Comparison of ENCODE assay signal across 8 cellular contexts in the genomic region with DNA sequence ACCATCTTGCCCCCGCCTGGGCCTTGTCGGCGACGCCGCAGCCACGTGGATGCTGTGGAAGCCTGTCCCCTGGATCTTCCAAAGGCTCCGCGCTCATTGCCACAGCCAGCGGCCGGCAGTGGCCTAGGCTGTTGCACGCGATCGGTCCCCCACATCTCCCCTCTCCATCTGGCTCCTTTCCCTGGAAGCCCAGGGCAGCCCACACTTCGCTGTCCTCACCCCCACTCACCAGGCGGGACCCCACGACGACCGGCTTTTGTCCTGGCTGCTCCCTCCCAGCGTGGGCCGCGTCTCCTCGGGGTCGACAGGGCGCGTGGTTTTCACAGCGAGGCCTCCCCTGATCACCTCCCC. TPM values are rescaled to one million over a fixed set of nuclear protein-coding genes. Genes with fewer than 3 reads are reported as not detected.
DNase-seq lines count a peak whose midpoint lies in the region; ATAC-seq, FAIRE-seq and TF ChIP-seq lines count a peak whose summit lies in the region.

No MANE protein-coding gene starts in this region.

- H3K4ac ChIP-seq in IMR-90 (ENCODE audit: low read depth, low read length): peak overlapping the region; percentile 98

- H3K9me1 ChIP-seq in IMR-90 (ENCODE audit: insufficient read depth, low read length): peaks cover 4% of the 10 kb centered on the region; the same call in 1 of the 2 replicates

- TF ChIP-seq CTCF in A549 (IDR thresholded peaks at IDR 0.05) (no peak), IMR-90 (conservative IDR thresholded peaks at IDR 0.05; ENCODE audit: low read depth, low read length) (no peak), cardiac fibroblast (IDR thresholded peaks at IDR 0.05; ENCODE audit: low read depth, low read length) (no peak)

- no TSS peak for BruUV-seq in IMR-90 (replicated peaks; lab: Mats Ljungman, UMichigan)

- H3K9ac ChIP-seq in IMR-90 (ENCODE audit: low read depth, low read length) (peak overlapping the region; percentile 84), mucosa of stomach (ENCODE audit: low read length) (peak overlapping the region; percentile 66)

- peak overlapping the region; percentile 97 for H3K23ac ChIP-seq in IMR-90 (ENCODE audit: low read depth, low read length)

- H2BK20ac ChIP-seq in IMR-90 (ENCODE audit: low read depth, low read length): no peak overlapping the region

- H3K79me1 ChIP-seq in IMR-90 (ENCODE audit: low read depth in 1 of 2, low read length in 2 of 2): peaks cover 13 to 26% of the 10 kb centered on the region in 2 experiments

- no peaks in the 10 kb centered on the region; the same call in 1 of the 2 replicates for H4K20me1 ChIP-seq in IMR-90 (ENCODE audit: insufficient read depth, low read length)

- H4K5ac ChIP-seq in IMR-90 (ENCODE audit: low read depth, low read length): peak overlapping the region; percentile 76

- no peak overlapping the region for H3K18ac ChIP-seq in IMR-90 (ENCODE audit: low read depth, low read length)

- H3K27me3 ChIP-seq in IMR-90 (ENCODE audit: control insufficient read depth, insufficient read depth, low read length): no peaks in the 10 kb centered on the region
- H3K27me3 ChIP-seq in mucosa of stomach (ENCODE audit: control insufficient read depth, insufficient read depth, low read length): no peaks in the 10 kb centered on the region

- H4K91ac ChIP-seq in IMR-90 (ENCODE audit: insufficient read depth, low read depth, low read length): peak overlapping the region; percentile 66

- CTCF ChIA-PET in A549 (lab: Yijun Ruan, JAX) (interaction anchor here (1.4 kb wide), 1 partner anchor 72 kb away, joined by 4 read pairs; the partner anchor contains the start of gene ERCC5), IMR-90 (lab: Yijun Ruan, JAX) (no interaction called here)

- H3K4me2 ChIP-seq in A549: peak overlapping the region; percentile 92
- H3K4me2 ChIP-seq in IMR-90 (ENCODE audit: low read depth, low read length): peak overlapping the region; percentile 72

- in situ Hi-C loops in IMR-90 (cut with MboI; ENCODE audit: low sequenced_read_pairs): no loop called here

- TF ChIP-seq EP300 in A549 (IDR thresholded peaks at IDR 0.05): no peak

- peak overlapping the region; percentile 41 for H2AK5ac ChIP-seq in IMR-90 (ENCODE audit: low read depth, low read length)

- intact Hi-C loops in IMR-90 (cut with micrococcal nuclease): loop anchor here (5.0 kb wide), 2 partner anchors 67 to 122 kb away; no protein-coding TSS in a partner anchor

- 0 out of 2 replicates have a peak overlapping the region, but pooled peaks have one; percentile 1 for H2BK120ac ChIP-seq in IMR-90 (ENCODE audit: low read depth, low read length)

- WGBS in A549 (ENCODE audit: missing lambda C conversion rate): 98% methylated on average over 26 of the region's 26 CpGs
- WGBS in IMR-90 (ENCODE audit: extremely low coverage in 2 of 2, insufficient read length in 1 of 2), 2 experiments: 85% methylated on average over 17 of the region's 26 CpGs; no CpG with 5 or more reads in 1 of the 2 experiments

- dilution Hi-C loops in IMR-90 (cut with HindIII; ENCODE audit: low sequenced_read_pairs, unreplicated experiment): no loop called here

- H3K56ac ChIP-seq in IMR-90 (ENCODE audit: extremely low read depth, insufficient read depth, low read length): no peak overlapping the region

- POLR2A ChIA-PET in A549 (lab: Yijun Ruan, JAX) (interaction anchor here (1.3 to 2.1 kb wide), 5 partner anchors 24 to 177 kb away, joined by 5 to 12 read pairs (median 7); partner anchors contain the start of genes ERCC5 and TPP2), IMR-90 (lab: Charles Lee; ENCODE audit: unreplicated experiment) (interaction anchor here (0.6 kb wide), 1 partner anchor 42 kb away, joined by 8 read pairs; no protein-coding TSS in a partner anchor)

- peak; percentile 1 to 4; a peak in 1 of 6 replicates for ATAC-seq in A549
- ATAC-seq in IMR-90 (ENCODE audit: low read depth): no peak
- ATAC-seq in HG03097 (IDR thresholded peaks at IDR 0.05; ENCODE audit: low FRiP score, unreplicated experiment): no peak

- no peak overlapping the region for H2BK5ac ChIP-seq in IMR-90 (ENCODE audit: low read depth, low read length, poor library complexity, severe bottlenecking)

- H3K9me3 ChIP-seq in A549 (no peaks in the 10 kb centered on the region), IMR-90 (ENCODE audit: control insufficient read depth, insufficient read depth, low read length) (no peaks in the 10 kb centered on the region), mucosa of stomach (ENCODE audit: control insufficient read depth, low read length) (no peaks in the 10 kb centered on the region)

- no peak overlapping the region for H2BK15ac ChIP-seq in IMR-90 (ENCODE audit: low read depth, low read length)

- 0 out of 3 replicates have a peak, but pooled peaks cover 4% of the 10 kb centered on the region for H3K4me1 ChIP-seq in A549
- peaks cover 2% of the 10 kb centered on the region; the same call in 1 of the 2 replicates for H3K4me1 ChIP-seq in IMR-90 (ENCODE audit: control insufficient read depth, insufficient read depth, low read length)
- H3K4me1 ChIP-seq in mucosa of stomach (ENCODE audit: control insufficient read depth, insufficient read depth, low read length): peaks cover 14% of the 10 kb centered on the region

- H2AK9ac ChIP-seq in IMR-90 (replicated peaks; ENCODE audit: low read depth, low read length, poor library complexity): peak overlapping the region; percentile 93

- no peaks in the 10 kb centered on the region for H3K36me3 ChIP-seq in IMR-90 (ENCODE audit: control insufficient read depth, insufficient read depth, low read length)
- H3K36me3 ChIP-seq in mucosa of stomach (ENCODE audit: control insufficient read depth, insufficient read depth, low read length): no peaks in the 10 kb centered on the region

- H3K27ac ChIP-seq in A549 (peak overlapping the region; percentile 81 to 89), IMR-90 (ENCODE audit: insufficient read depth, low read length) (peak overlapping the region; percentile 85)

- TF ChIP-seq RAD21 in A549 (conservative IDR thresholded peaks at IDR 0.05 in 1 of 2, IDR thresholded peaks at IDR 0.05 in 1 of 2) (no peak), IMR-90 (IDR thresholded peaks at IDR 0.05; ENCODE audit: low read length) (no peak)

- H2AFZ ChIP-seq in IMR-90 (replicated peaks; ENCODE audit: low read length, poor library complexity): peak overlapping the region; percentile 100

- TF ChIP-seq POLR2A in A549 (IDR thresholded peaks at IDR 0.05; ENCODE audit: low read length) (no peak), IMR-90 (IDR thresholded peaks at IDR 0.05; ENCODE audit: low read depth, low read length) (no peak)

- peak overlapping the region; percentile 99 for H4K8ac ChIP-seq in IMR-90 (ENCODE audit: low read depth in 2 of 2, low read length in 2 of 2)

- H3K14ac ChIP-seq in IMR-90 (replicated peaks; ENCODE audit: low read depth, low read length): peak overlapping the region; percentile 98

- H3K4me3 ChIP-seq in A549 (peak overlapping the region; percentile 57), IMR-90 (ENCODE audit: insufficient read depth, low read depth, low read length) (peak overlapping the region; percentile 76), cardiac fibroblast (replicated peaks in 1 of 2; ENCODE audit: low read depth in 2 of 2, low read length in 2 of 2) (peak overlapping the region; percentile 88 to 89), mucosa of stomach (ENCODE audit: low read length) (peak overlapping the region; percentile 48)

- FAIRE-seq in A549 (lab: Jason Lieb, UNC): no peak

- DNase-seq in A549 (ENCODE audit: low read depth in 1 of 2, low spot score in 1 of 2) (no peak), IMR-90 (no peak), cardiac fibroblast (ENCODE audit: low read depth in 2 of 2) (no peak), AG08395 (ENCODE audit: low spot score) (no peak), NCI-H2196 (lab: John Stamatoyannopoulos, UW; ENCODE audit: unreplicated experiment) (no peak), NCI-H446 treated with DMSO at 0.1 percent for 48 hours (lab: John Stamatoyannopoulos, UW) (no peak)

TF ChIP-seq in A549, 52 proteins besides CTCF, POLR2A, EP300 and RAD21 (continues in another document):
- no peak for TF ChIP-seq PHF8 (IDR thresholded peaks at IDR 0.05; ENCODE audit: borderline replicate concordance, low read depth)
- TF ChIP-seq FOSL2 (IDR thresholded peaks at IDR 0.05): no peak
- no peak for TF ChIP-seq FOSL2 (CRISPR knock-in tag; IDR thresholded peaks at IDR 0.05)

TF ChIP-seq in IMR-90, 13 proteins besides CTCF, POLR2A, EP300 and RAD21 (continues in another document):
- no peak for TF ChIP-seq NFE2L2 (IDR thresholded peaks at IDR 0.05; ENCODE audit: low read depth, low read length)

RNA-seq across cellular contexts. Expression of gene TEX30, which starts 0.6 kb away (rescaled TPM):
- polyA plus RNA-seq in A549 (2011; rRNA removed): 15.2 and 21.3 TPM in 2 replicates
- 6.8 and 7.6 TPM in 2 replicates for polyA plus RNA-seq in A549 (2012; cell fraction: cytosol; rRNA removed)
- 1.7 and 3.0 TPM in 2 replicates for polyA plus RNA-seq in A549 (2012; cell fraction: nucleus; rRNA removed)
- 12.1 to 13.6 TPM (median 12.9 TPM) in 3 replicates for polyA plus RNA-seq in A549 (2017; fragmentation: RNase III; extraction: RNeasy Plus Mini Kit Qiagen cat#74134 plus additional on column Dnase treatment)
- 1.3 and 1.5 TPM in 2 replicates for polyA minus RNA-seq in A549 (2011; rRNA and poly(A)+ RNA removed)
- total RNA-seq in IMR-90 (2012; rRNA removed): 8.1 and 15.3 TPM in 2 replicates
- polyA plus RNA-seq in IMR-90 (2012; rRNA removed): 9.3 and 10.4 TPM in 2 replicates
- polyA plus RNA-seq in IMR-90 (2012; cell fraction: cytosol; rRNA removed): 1.4 and 2.2 TPM in 2 replicates
- 0.69 and 5.0 TPM in 2 replicates for polyA plus RNA-seq in IMR-90 (2012; cell fraction: nucleus; rRNA removed; ENCODE audit: low replicate concordance)

RNA-seq across cellular contexts. Expression of gene POGLUT2, which starts 24.6 kb away (rescaled TPM):
- polyA plus RNA-seq in A549 (2011; rRNA removed) (7.3 and 9.1 TPM in 2 replicates), A549 (2017; fragmentation: RNase III; extraction: RNeasy Plus Mini Kit Qiagen cat#74134 plus additional on column Dnase treatment) (5.2 to 5.3 TPM (median 5.3 TPM) in 3 replicates), IMR-90 (2012; rRNA removed) (12.1 and 14.3 TPM in 2 replicates)
- polyA plus RNA-seq in A549 (2012; cell fraction: cytosol; rRNA removed): 3.4 and 4.0 TPM in 2 replicates
- 3.8 and 5.0 TPM in 2 replicates for polyA plus RNA-seq in A549 (2012; cell fraction: nucleus; rRNA removed)
- polyA minus RNA-seq in A549 (2011; rRNA and poly(A)+ RNA removed): 2.0 and 2.4 TPM in 2 replicates
- 10.6 and 15.0 TPM in 2 replicates for total RNA-seq in IMR-90 (2012; rRNA removed)
- polyA plus RNA-seq in IMR-90 (2012; cell fraction: cytosol; rRNA removed): 7.9 and 8.0 TPM in 2 replicates
- polyA plus RNA-seq in IMR-90 (2012; cell fraction: nucleus; rRNA removed; ENCODE audit: low replicate concordance): 4.3 and 10.5 TPM in 2 replicates

RNA-seq across cellular contexts. Expression of gene BIVM, which starts 24.7 kb away (rescaled TPM):
- polyA plus RNA-seq in A549 (2011; rRNA removed) (10.6 and 14.7 TPM in 2 replicates), A549 (2017; fragmentation: RNase III; extraction: RNeasy Plus Mini Kit Qiagen cat#74134 plus additional on column Dnase treatment) (6.8 to 7.4 TPM (median 6.8 TPM) in 3 replicates), IMR-90 (2012; rRNA removed) (9.0 and 12.2 TPM in 2 replicates)
- 3.0 and 3.5 TPM in 2 replicates for polyA plus RNA-seq in A549 (2012; cell fraction: cytosol; rRNA removed)
- 2.8 and 4.4 TPM in 2 replicates for polyA plus RNA-seq in A549 (2012; cell fraction: nucleus; rRNA removed)
- polyA minus RNA-seq in A549 (2011; rRNA and poly(A)+ RNA removed): 2.2 and 3.1 TPM in 2 replicates
- total RNA-seq in IMR-90 (2012; rRNA removed): 7.2 and 12.2 TPM in 2 replicates
- 2.5 and 2.7 TPM in 2 replicates for polyA plus RNA-seq in IMR-90 (2012; cell fraction: cytosol; rRNA removed)
- 3.9 and 24.5 TPM in 2 replicates for polyA plus RNA-seq in IMR-90 (2012; cell fraction: nucleus; rRNA removed; ENCODE audit: low replicate concordance)

Comparison
In these comparisons a context has a peak if more than half of its experiments do, and no peak if none do; other contexts are left out.
1. ATAC-seq: peak in A549 (2 of 2); none in IMR-90 (single experiment) and HG03097 (single experiment).
2. Peak in every context shown above with its lines, with median percentiles within 50 percentile points of each other: H3K4me3 ChIP-seq.